21 cellular contexts compared by ENCODE assay signal in the genomic region with DNA sequence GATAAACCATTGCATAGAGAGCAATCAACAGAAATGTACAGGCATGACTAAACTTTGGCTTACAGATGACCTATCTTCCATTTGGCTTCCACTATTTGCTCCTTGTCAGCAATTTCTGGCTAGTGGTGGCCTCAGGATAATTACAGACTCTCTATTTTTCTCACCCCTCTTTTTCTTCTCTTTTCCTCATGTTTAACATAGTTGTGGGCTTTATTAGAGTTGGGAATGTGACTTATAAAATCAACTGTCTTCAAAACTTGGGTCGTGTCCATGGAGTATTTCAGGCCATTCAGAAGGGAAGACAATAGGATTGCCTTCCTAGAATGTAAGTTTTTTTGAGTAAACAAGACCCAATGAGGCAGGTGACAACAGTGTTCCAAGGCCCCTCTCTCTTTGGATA.
DNase-seq lines count a peak whose midpoint lies in the region; ATAC-seq and TF ChIP-seq lines count a peak whose summit lies in the region.
"Had no signal": no experiment of that assay in that cellular context is flagged by ENCODE, and none has a peak within 500 bp of the region (broad histone marks: within the 10 kb centered on the region; RNA-seq: fewer than 3 reads in every experiment).

No MANE protein-coding gene starts in this region.

- H3K27ac Mint-ChIP-seq in mesothelial cell of epicardium = peak overlapping the region; percentile 40
- H3K27ac Mint-ChIP-seq: activated CD4-positive, alpha-beta memory T cell treated with anti-CD3 and anti-CD28 coated beads, Interleukin-2, amount 10 ng/mL, durations not matched to agents 7 days and 5 days; immature natural killer cell; memory B cell had no signal

- POLR2A ChIA-PET in BJ (lab: Charles Lee) (no interaction called here), PC-9 (lab: Charles Lee; ENCODE audit: unreplicated experiment) (interaction anchor here (0.6 kb wide), 1 partner anchor 640 kb away, joined by 4 read pairs; no protein-coding TSS in a partner anchor)

- H3K79me2 ChIP-seq in PC-9 (ENCODE audit: low read depth) = no peaks in the 10 kb centered on the region

- CTCF ChIA-PET in BJ (lab: Yijun Ruan, JAX) (interaction anchor here (0.8 to 1.6 kb wide), 3 partner anchors 10 to 234 kb away, joined by 3 to 5 read pairs (median 3); no protein-coding TSS in a partner anchor), PC-9 (lab: Charles Lee) (interaction anchor here (0.6 to 1.7 kb wide), 2 partner anchors 233 to 237 kb away, joined by 5 to 15 read pairs; no protein-coding TSS in a partner anchor)

- H2AFZ ChIP-seq in PC-9 = no peak overlapping the region
- H2AFZ ChIP-seq: neural progenitor cell had no signal

- DNase-seq in BJ (ENCODE audit: low read depth) = peak; percentile 62
- DNase-seq in PC-9 = peak; percentile 15 to 57
- DNase-seq in dedifferentiated amniotic fluid mesenchymal stem cell (ENCODE audit: extremely low spot score) = peak; percentile 28
- DNase-seq in mesothelial cell of epicardium (ENCODE audit: low spot score in 2 of 2, unreplicated experiment in 2 of 2) = no peak
- DNase-seq in NCI-H526 treated with DMSO at 0.1 percent for 48 hours (lab: John Stamatoyannopoulos, UW) = no peak
- DNase-seq: activated CD4-positive, alpha-beta memory T cell treated with anti-CD3 and anti-CD28 coated beads, Interleukin-2, amount 10 ng/mL, durations not matched to agents 7 days and 5 days; C1 segment of cervical spinal cord; DMS53; immature natural killer cell; KG1; NCI-H1417; RPMI8226; sigmoid colon; stimulated activated CD4-positive, alpha-beta T cell treated with anti-CD3 and anti-CD28 coated beads, Interleukin-4, amount 100 ng/mL, for 1 hour; testis had no signal

- ATAC-seq in GM21360 (IDR thresholded peaks at IDR 0.05; ENCODE audit: unreplicated experiment) (no peak), GM19395 (IDR thresholded peaks at IDR 0.05; ENCODE audit: unreplicated experiment) (no peak), GM18505 (IDR thresholded peaks at IDR 0.05; ENCODE audit: unreplicated experiment) (no peak)

- H3K4me2 ChIP-seq in PC-9 = peak overlapping the region; percentile 32

- no peaks in the 10 kb centered on the region for H3K9me3 Mint-ChIP-seq in mesothelial cell of epicardium
- H3K9me3 Mint-ChIP-seq: activated CD4-positive, alpha-beta memory T cell treated with anti-CD3 and anti-CD28 coated beads, Interleukin-2, amount 10 ng/mL, durations not matched to agents 7 days and 5 days; immature natural killer cell; memory B cell; neural progenitor cell had no signal

- H3K4me3 ChIP-seq in BJ (ENCODE audit: low read depth, low read length) (no peak overlapping the region), PC-9 (no peak overlapping the region)
- H3K4me3 ChIP-seq: neural progenitor cell, sigmoid colon, testis had no signal

- H3K27me3 ChIP-seq in BJ (ENCODE audit: control insufficient read depth, insufficient read depth, low read length) (no peaks in the 10 kb centered on the region), PC-9 (ENCODE audit: insufficient read depth, low read depth) (no peaks in the 10 kb centered on the region)
- H3K27me3 ChIP-seq: neural progenitor cell, sigmoid colon, testis had no signal

- peak overlapping the region; percentile 58 for H3K27ac ChIP-seq in PC-9
- H3K27ac ChIP-seq: HL-60, neural progenitor cell, testis had no signal

- H3K9me2 ChIP-seq in PC-9 (ENCODE audit: insufficient read depth) = no peaks in the 10 kb centered on the region

- H3K9me3 ChIP-seq in PC-9 (ENCODE audit: insufficient read depth, low read depth) = no peaks in the 10 kb centered on the region
- H3K9me3 ChIP-seq: sigmoid colon, testis had no signal

- peaks cover 24% of the 10 kb centered on the region for H3K4me1 ChIP-seq in PC-9 (replicated peaks; ENCODE audit: insufficient read depth)
- H3K4me1 ChIP-seq: testis had no signal

- TF ChIP-seq CTCF in BJ (IDR thresholded peaks at IDR 0.05; ENCODE audit: insufficient read depth, low read depth, low read length) (no peak), PC-9 (conservative IDR thresholded peaks at IDR 0.05) (no peak), mesothelial cell of epicardium (IDR thresholded peaks at IDR 0.05; ENCODE audit: unreplicated experiment) (no peak)

- H4K20me1 ChIP-seq in PC-9 (ENCODE audit: insufficient read depth) = no peaks in the 10 kb centered on the region

- H3K27me3 Mint-ChIP-seq in mesothelial cell of epicardium (ENCODE audit: low read depth) = no peaks in the 10 kb centered on the region

- intact Hi-C loops in PC-9 (cut with micrococcal nuclease; ENCODE audit: unreplicated experiment) = loop anchor here (1.0 to 5.0 kb wide), 5 partner anchors 114 to 274 kb away; a partner anchor contains a TSS

- no TSS peak for BruUV-seq in PC-9 (replicated peaks; lab: Mats Ljungman, UMichigan)

- peaks cover 44% of the 10 kb centered on the region for H3K4me1 Mint-ChIP-seq in mesothelial cell of epicardium
- H3K4me1 Mint-ChIP-seq: immature natural killer cell, memory B cell had no signal

- H3K36me3 ChIP-seq in BJ (ENCODE audit: control insufficient read depth, insufficient read depth, low read length) (no peaks in the 10 kb centered on the region), PC-9 (ENCODE audit: low read depth) (no peaks in the 10 kb centered on the region)
- H3K36me3 ChIP-seq: neural progenitor cell, sigmoid colon had no signal

- TF ChIP-seq POLR2A in GM18505 (IDR thresholded peaks at IDR 0.05; ENCODE audit: borderline replicate concordance, extremely low read depth, insufficient read depth, insufficient read length) = no peak

- peaks cover 9% of the 10 kb centered on the region; the same call in 1 of the 2 replicates for H3F3A ChIP-seq in PC-9 (ENCODE audit: insufficient read depth, low read depth)

- H3K4me3 Mint-ChIP-seq in mesothelial cell of epicardium = no peak overlapping the region
- H3K4me3 Mint-ChIP-seq: activated CD4-positive, alpha-beta memory T cell treated with anti-CD3 and anti-CD28 coated beads, Interleukin-2, amount 10 ng/mL, durations not matched to agents 7 days and 5 days; immature natural killer cell; memory B cell; neural progenitor cell had no signal

- peaks cover 8% of the 10 kb centered on the region for H3K36me3 Mint-ChIP-seq in mesothelial cell of epicardium
- H3K36me3 Mint-ChIP-seq: immature natural killer cell, memory B cell had no signal

Comparison
In these comparisons a context has a peak if more than half of its experiments do, and no peak if none do; other contexts are left out.
1. DNase-seq: peak in BJ (single experiment), PC-9 (2 of 2) and dedifferentiated amniotic fluid mesenchymal stem cell (single experiment); none in mesothelial cell of epicardium (0 of 2) and NCI-H526 treated with DMSO at 0.1 percent for 48 hours (single experiment).